8 cellular contexts compared by ENCODE assay signal in the genomic region with DNA sequence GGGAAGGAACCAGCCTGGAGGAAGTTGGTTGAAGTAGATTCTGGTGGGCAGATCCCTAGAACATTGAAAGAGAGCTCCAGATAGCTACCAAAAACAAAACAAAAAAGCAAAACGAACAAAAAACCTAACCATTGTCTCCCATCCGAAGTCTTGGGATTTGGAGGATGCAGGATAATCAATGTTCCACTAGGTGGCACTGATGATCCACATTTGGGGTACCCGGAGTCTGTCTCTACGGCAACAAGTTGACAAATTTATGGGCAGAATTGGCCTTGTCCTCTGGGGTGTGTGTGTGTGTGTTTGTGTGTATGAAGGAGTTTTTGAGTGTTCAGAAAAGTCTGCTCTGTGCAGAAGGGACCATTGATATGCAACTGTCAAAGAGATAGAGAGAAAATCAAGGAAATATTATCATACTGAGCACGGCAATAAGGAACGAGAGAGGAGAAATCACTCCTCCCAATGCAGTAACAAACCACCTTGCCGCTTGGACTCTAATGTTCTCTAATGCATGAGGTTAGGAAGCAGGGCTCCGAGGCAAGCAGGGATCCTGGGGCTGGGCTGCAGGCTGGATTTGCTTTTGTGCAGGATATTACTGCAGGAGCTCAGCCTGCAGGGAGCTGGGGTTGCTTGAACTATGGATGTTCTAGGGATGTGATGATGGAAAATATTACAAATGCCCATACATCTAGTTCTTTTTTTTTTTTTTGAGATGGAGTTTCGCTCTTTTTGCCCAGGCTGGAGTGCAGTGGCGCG. TPM values are rescaled to one million over a fixed set of nuclear protein-coding genes. Genes with fewer than 3 reads are reported as not detected.
DNase-seq lines count a peak whose midpoint lies in the region; ATAC-seq and TF ChIP-seq lines count a peak whose summit lies in the region.

No MANE protein-coding gene starts in this region.

- TF ChIP-seq CTCF in OCI-LY1 (IDR thresholded peaks at IDR 0.05; ENCODE audit: low read length) (peak; percentile 90), osteoblast (IDR thresholded peaks at IDR 0.05; ENCODE audit: extremely low read depth, low read depth, low read length) (peak; percentile 87)

- H3K4me1 ChIP-seq in BLaER1: peaks cover 4% of the 10 kb centered on the region; the same call in 1 of the 2 replicates
- H3K4me1 ChIP-seq in OCI-LY1 (ENCODE audit: insufficient read depth, low read length, severe bottlenecking): no peaks in the 10 kb centered on the region
- no peaks in the 10 kb centered on the region for H3K4me1 ChIP-seq in osteoblast (ENCODE audit: insufficient read depth, low read length)

- H3K4me3 ChIP-seq in BLaER1: no peak overlapping the region
- H3K4me3 ChIP-seq in OCI-LY1 (ENCODE audit: low read depth, low read length, poor library complexity, severe bottlenecking): no peak overlapping the region
- no peak overlapping the region for H3K4me3 ChIP-seq in osteoblast (ENCODE audit: insufficient read depth, low read length)

- H3K9me3 ChIP-seq in BLaER1 (no peaks in the 10 kb centered on the region), OCI-LY1 (ENCODE audit: low read length) (no peaks in the 10 kb centered on the region), osteoblast (ENCODE audit: low read depth, low read length) (no peaks in the 10 kb centered on the region)

- H3K9ac ChIP-seq in BLaER1 (no peak overlapping the region), OCI-LY1 (ENCODE audit: low read length) (no peak overlapping the region)

- ATAC-seq in GM18502 (IDR thresholded peaks at IDR 0.05; ENCODE audit: poor library complexity, unreplicated experiment) (peak; percentile 65), HG03432 (IDR thresholded peaks at IDR 0.05; ENCODE audit: unreplicated experiment) (peak; percentile 71), HG03139 (IDR thresholded peaks at IDR 0.05; ENCODE audit: unreplicated experiment) (no peak)

- H2AFZ ChIP-seq in OCI-LY1 (ENCODE audit: low read length): no peak overlapping the region
- peak overlapping the region; percentile 75 for H2AFZ ChIP-seq in osteoblast (ENCODE audit: low read length)

- H3K27me3 ChIP-seq in BLaER1 (no peaks in the 10 kb centered on the region), OCI-LY1 (ENCODE audit: insufficient read depth, low read length) (no peaks in the 10 kb centered on the region), osteoblast (ENCODE audit: insufficient read depth, low read length) (peaks cover 19% of the 10 kb centered on the region)

- H3K79me2 ChIP-seq in OCI-LY1 (ENCODE audit: insufficient read depth, low read length) (no peaks in the 10 kb centered on the region), osteoblast (ENCODE audit: insufficient read depth, low read length) (no peaks in the 10 kb centered on the region)

- no peaks in the 10 kb centered on the region for H3K9me2 ChIP-seq in OCI-LY1 (ENCODE audit: low read depth, low read length)

- H3K4me2 ChIP-seq in BLaER1: peak overlapping the region; percentile 39
- H3K4me2 ChIP-seq in OCI-LY1 (ENCODE audit: low read length): no peak overlapping the region
- H3K4me2 ChIP-seq in osteoblast (ENCODE audit: insufficient read depth, low read length): peak overlapping the region; percentile 44

- H3F3A ChIP-seq in OCI-LY1 (ENCODE audit: insufficient read depth, low read length): no peaks in the 10 kb centered on the region

- H4K20me1 ChIP-seq in BLaER1 (no peaks in the 10 kb centered on the region), OCI-LY1 (ENCODE audit: insufficient read depth, low read length) (no peaks in the 10 kb centered on the region), osteoblast (ENCODE audit: insufficient read depth, low read length) (no peaks in the 10 kb centered on the region)

- no peak overlapping the region for H3K27ac ChIP-seq in BLaER1
- no peak overlapping the region for H3K27ac ChIP-seq in OCI-LY1 (ENCODE audit: low read depth, low read length, poor library complexity, severe bottlenecking)
- no peak overlapping the region for H3K27ac ChIP-seq in osteoblast (ENCODE audit: low read depth, low read length)

- H3K36me3 ChIP-seq in BLaER1 (no peaks in the 10 kb centered on the region), OCI-LY1 (ENCODE audit: insufficient read depth, low read length) (no peaks in the 10 kb centered on the region), osteoblast (ENCODE audit: insufficient read depth, low read length) (no peaks in the 10 kb centered on the region)

- peak; percentile 38 for DNase-seq in activated naive CD4-positive, alpha-beta T cell treated with Interleukin-2 at 50 U/mL for 16 hours
- DNase-seq in germinal center (ENCODE audit: low spot score): peak; percentile 68
- DNase-seq in osteoblast (ENCODE audit: insufficient read length, low spot score, missing footprints): peak; percentile 91

RNA-seq across cellular contexts. Expression of gene KLHL25, which starts 59.8 kb away (rescaled TPM):
- 3.8 and 4.3 TPM in 2 replicates for total RNA-seq in osteoblast

Comparison
In these comparisons a context has a peak if more than half of its experiments do, and no peak if none do; other contexts are left out.
1. DNase-seq: peak in every context shown above with its lines; median percentile 91 in osteoblast; 68 in germinal center; 38 in activated naive CD4-positive, alpha-beta T cell treated with Interleukin-2 at 50 U/mL for 16 hours.